Comparison of ENCODE assay signal across 26 cellular contexts in the genomic region with DNA sequence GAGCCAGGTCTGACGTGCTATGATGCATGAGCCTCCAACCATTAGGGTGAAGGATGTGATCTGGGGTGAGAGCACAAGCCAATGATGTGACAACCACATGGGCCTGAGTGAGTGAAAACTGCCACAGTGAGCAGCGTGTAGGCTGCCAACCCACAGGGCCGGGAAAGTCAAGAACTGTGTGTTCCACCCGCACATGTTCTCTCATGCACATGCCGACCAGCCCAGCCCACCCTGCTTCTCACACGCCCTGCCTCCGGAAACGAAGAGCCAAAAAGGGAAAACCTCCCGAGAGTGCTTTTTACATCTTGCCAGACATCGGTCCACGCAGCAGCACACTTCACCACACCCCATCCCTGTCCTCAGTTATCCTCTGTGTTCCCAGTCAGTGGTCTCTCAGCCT.
DNase-seq lines count a peak whose midpoint lies in the region; ATAC-seq and TF ChIP-seq lines count a peak whose summit lies in the region.
"Had no signal": no experiment of that assay in that cellular context is flagged by ENCODE, and none has a peak within 500 bp of the region (broad histone marks: within the 10 kb centered on the region; RNA-seq: fewer than 3 reads in every experiment).

No MANE protein-coding gene starts in this region.

- no peak overlapping the region for H4K5ac ChIP-seq in IMR-90 (ENCODE audit: low read depth, low read length)

- H3K18ac ChIP-seq in IMR-90 (ENCODE audit: low read depth, low read length): no peak overlapping the region
- H3K18ac ChIP-seq in neuronal stem cell (ENCODE audit: low read length): peak overlapping the region; percentile 7

- no peak overlapping the region for H3K14ac ChIP-seq in IMR-90 (replicated peaks; ENCODE audit: low read depth, low read length)
- H3K14ac ChIP-seq in neuronal stem cell (ENCODE audit: low read length): no peak overlapping the region

- H3K4me1 ChIP-seq in IMR-90 (ENCODE audit: control insufficient read depth, insufficient read depth, low read length) (no peaks in the 10 kb centered on the region), neuronal stem cell (ENCODE audit: control insufficient read depth in 2 of 2, insufficient read depth in 1 of 2, low read depth in 1 of 2, low read length in 2 of 2) (peaks cover 0 to 2% of the 10 kb centered on the region in 2 donors)
- H3K4me1 ChIP-seq: A549, BE2C, BLaER1 had no signal

- H3K9me3 ChIP-seq in IMR-90 (ENCODE audit: control insufficient read depth, insufficient read depth, low read length): peaks cover 6% of the 10 kb centered on the region; the same call in 1 of the 2 replicates
- H3K9me3 ChIP-seq in neuronal stem cell (replicated peaks in 1 of 2; ENCODE audit: control insufficient read depth in 2 of 2, insufficient read depth in 1 of 2, low read depth in 1 of 2, low read length in 2 of 2): no peaks in the 10 kb centered on the region
- H3K9me3 ChIP-seq: A549, BE2C, BLaER1 had no signal

- WGBS in IMR-90 (ENCODE audit: extremely low coverage in 2 of 2, insufficient read length in 1 of 2), 2 experiments: 71% methylated on average over 4 of the region's 11 CpGs; no CpG with 5 or more reads in 1 of the 2 experiments
- WGBS in neuronal stem cell (ENCODE audit: extremely low coverage in 2 of 2, insufficient read length in 2 of 2, insufficient replicate concordance in 1 of 2), 2 donors: no CpG with 5 or more reads among the region's 11 CpGs

- BruUV-seq in IMR-90 (replicated peaks; lab: Mats Ljungman, UMichigan): no TSS peak

- CTCF ChIA-PET in IMR-90 (lab: Yijun Ruan, JAX): no interaction called here

- no peak overlapping the region for H2BK12ac ChIP-seq in neuronal stem cell (ENCODE audit: low read length)

- DNase-seq in Ammon's horn (ENCODE audit: low spot score) (peak; percentile 48), IMR-90 (no peak), caudate nucleus (lab: John Stamatoyannopoulos, UW) (peak in 43 of 61 donors; percentile 23 to 93 (median 64)), neuronal stem cell (ENCODE audit: low spot score) (no peak), NCI-H510A (lab: John Stamatoyannopoulos, UW) (no peak)
- no peak for DNase-seq in activated CD4-positive, alpha-beta T cell treated with anti-CD3 and anti-CD28 coated beads for 4 hours
- DNase-seq in stimulated activated naive CD4-positive, alpha-beta T cell treated with Interleukin-2 at 50 U/mL for 16 hours (lab: John Stamatoyannopoulos, UW): no peak
- DNase-seq in stimulated activated CD4-positive, alpha-beta T cell treated with anti-CD3 and anti-CD28 coated beads, Interleukin-4, amount 100 ng/mL, for 4 hours: no peak
- DNase-seq: AML-193; BE2C; C1 segment of cervical spinal cord; CD4-positive, alpha-beta memory T cell; CD4-positive, CD25-positive, alpha-beta regulatory T cell; CD8-positive, alpha-beta memory T cell; COR-L47; DMS 273 treated with DMSO at 0.1 percent for 48 hours; DMS153; DMS53; DMS79; DND-41; EL; GDM1 had no signal

- H2BK20ac ChIP-seq in IMR-90 (ENCODE audit: low read depth, low read length): no peak overlapping the region

- H4K91ac ChIP-seq in IMR-90 (ENCODE audit: insufficient read depth, low read depth, low read length): no peak overlapping the region
- no peak overlapping the region for H4K91ac ChIP-seq in neuronal stem cell (ENCODE audit: low read depth, low read length, poor library complexity)

- H2BK120ac ChIP-seq in IMR-90 (ENCODE audit: low read depth, low read length) (no peak overlapping the region), neuronal stem cell (ENCODE audit: low read depth, low read length) (no peak overlapping the region)

- H3K9ac ChIP-seq in IMR-90 (ENCODE audit: low read depth, low read length) (no peak overlapping the region), neuronal stem cell (ENCODE audit: low read depth, low read length, poor library complexity) (no peak overlapping the region)
- H3K9ac ChIP-seq: BLaER1 had no signal

- no peak overlapping the region for H3K56ac ChIP-seq in IMR-90 (ENCODE audit: extremely low read depth, insufficient read depth, low read length)

- H3K23ac ChIP-seq in IMR-90 (ENCODE audit: low read depth, low read length): no peak overlapping the region
- H3K23ac ChIP-seq in neuronal stem cell (ENCODE audit: low read depth, low read length, poor library complexity): no peak overlapping the region

- H3K36me3 ChIP-seq in IMR-90 (ENCODE audit: control insufficient read depth, insufficient read depth, low read length) (no peaks in the 10 kb centered on the region), neuronal stem cell (replicated peaks in 1 of 2; ENCODE audit: control insufficient read depth in 2 of 2, insufficient read depth in 2 of 2, low read length in 2 of 2) (no peaks in the 10 kb centered on the region)
- H3K36me3 ChIP-seq: BE2C, BLaER1 had no signal

- no peak overlapping the region for H2BK5ac ChIP-seq in IMR-90 (ENCODE audit: low read depth, low read length, poor library complexity, severe bottlenecking)
- no peak overlapping the region for H2BK5ac ChIP-seq in neuronal stem cell (ENCODE audit: low read length)

- H3K4ac ChIP-seq in IMR-90 (ENCODE audit: low read depth, low read length) (no peak overlapping the region), neuronal stem cell (ENCODE audit: low read length) (no peak overlapping the region)

- dilution Hi-C loops in IMR-90 (cut with HindIII; ENCODE audit: low sequenced_read_pairs, unreplicated experiment): no loop called here

- H3K27ac ChIP-seq in IMR-90 (ENCODE audit: insufficient read depth, low read length) (no peak overlapping the region), caudate nucleus (ENCODE audit: low read depth, low read length) (no peak overlapping the region), neuronal stem cell (replicated peaks; ENCODE audit: low read length) (no peak overlapping the region)
- H3K27ac ChIP-seq: 22Rv1, A549, BLaER1 had no signal

- no peak overlapping the region for H2AK5ac ChIP-seq in IMR-90 (ENCODE audit: low read depth, low read length)
- H2AK5ac ChIP-seq in neuronal stem cell (ENCODE audit: low read depth, low read length): peak overlapping the region; percentile 6

- TF ChIP-seq CTCF in IMR-90 (conservative IDR thresholded peaks at IDR 0.05; ENCODE audit: low read depth, low read length): no peak

- H2AK9ac ChIP-seq in IMR-90 (replicated peaks; ENCODE audit: low read depth, low read length, poor library complexity): peak overlapping the region; percentile 13

- no peaks in the 10 kb centered on the region for H4K20me1 ChIP-seq in IMR-90 (ENCODE audit: insufficient read depth, low read length)
- H4K20me1 ChIP-seq: BLaER1 had no signal

- no peaks in the 10 kb centered on the region for H3K79me1 ChIP-seq in IMR-90 (ENCODE audit: low read depth in 1 of 2, low read length in 2 of 2)
- H3K79me1 ChIP-seq in neuronal stem cell (ENCODE audit: low read depth, low read length): no peaks in the 10 kb centered on the region

- no peak for TF ChIP-seq RAD21 in IMR-90 (IDR thresholded peaks at IDR 0.05; ENCODE audit: low read length)

- H3K9me1 ChIP-seq in IMR-90 (ENCODE audit: insufficient read depth, low read length): no peaks in the 10 kb centered on the region

- no peaks in the 10 kb centered on the region for H3K27me3 ChIP-seq in IMR-90 (ENCODE audit: control insufficient read depth, insufficient read depth, low read length)
- H3K27me3 ChIP-seq in neuronal stem cell (ENCODE audit: control insufficient read depth in 3 of 3, insufficient read depth in 3 of 3, low read depth in 1 of 3, low read length in 3 of 3): no peaks in the 10 kb centered on the region
- H3K27me3 ChIP-seq: BE2C, BLaER1 had no signal

- in situ Hi-C loops in IMR-90 (cut with MboI; ENCODE audit: low sequenced_read_pairs): no loop called here

- H2AFZ ChIP-seq in IMR-90 (replicated peaks; ENCODE audit: low read length, poor library complexity): no peak overlapping the region
- no peak overlapping the region for H2AFZ ChIP-seq in neuronal stem cell (ENCODE audit: low read length)

- POLR2A ChIA-PET in IMR-90 (lab: Charles Lee; ENCODE audit: unreplicated experiment): no interaction called here

- H3K4me3 ChIP-seq in IMR-90 (ENCODE audit: insufficient read depth, low read depth, low read length) (no peak overlapping the region), neuronal stem cell (ENCODE audit: low read length in 2 of 2) (no peak overlapping the region)
- H3K4me3 ChIP-seq: A549, BLaER1, GM12878 had no signal

- H3K4me2 ChIP-seq in IMR-90 (ENCODE audit: low read depth, low read length): no peak overlapping the region
- H3K4me2 ChIP-seq in neuronal stem cell (ENCODE audit: insufficient read depth, low read length, poor library complexity, severe bottlenecking): no peak overlapping the region
- H3K4me2 ChIP-seq: A549, BLaER1 had no signal

- intact Hi-C loops in IMR-90 (cut with micrococcal nuclease): no loop called here

- H2BK15ac ChIP-seq in IMR-90 (ENCODE audit: low read depth, low read length): no peak overlapping the region
- H2BK15ac ChIP-seq in neuronal stem cell (ENCODE audit: low read length): peak overlapping the region; percentile 39

- no peak for ATAC-seq in IMR-90 (ENCODE audit: low read depth)
- ATAC-seq: A549, GM12878 had no signal

- no peak for TF ChIP-seq POLR2A in IMR-90 (IDR thresholded peaks at IDR 0.05; ENCODE audit: low read depth, low read length)

- H4K8ac ChIP-seq in IMR-90 (ENCODE audit: low read depth in 2 of 2, low read length in 2 of 2) (no peak overlapping the region), neuronal stem cell (ENCODE audit: low read depth, low read length) (no peak overlapping the region)

TF ChIP-seq in IMR-90, 13 proteins besides CTCF, POLR2A, EP300 and RAD21 (continues in another document):
- TF ChIP-seq USF2 (IDR thresholded peaks at IDR 0.05; ENCODE audit: low read depth, low read length): no peak
- TF ChIP-seq MAFK (IDR thresholded peaks at IDR 0.05; ENCODE audit: low read depth, low read length): no peak
- no peak for TF ChIP-seq NFE2L2 (IDR thresholded peaks at IDR 0.05; ENCODE audit: low read depth, low read length)
- TF ChIP-seq, protein P1, sequence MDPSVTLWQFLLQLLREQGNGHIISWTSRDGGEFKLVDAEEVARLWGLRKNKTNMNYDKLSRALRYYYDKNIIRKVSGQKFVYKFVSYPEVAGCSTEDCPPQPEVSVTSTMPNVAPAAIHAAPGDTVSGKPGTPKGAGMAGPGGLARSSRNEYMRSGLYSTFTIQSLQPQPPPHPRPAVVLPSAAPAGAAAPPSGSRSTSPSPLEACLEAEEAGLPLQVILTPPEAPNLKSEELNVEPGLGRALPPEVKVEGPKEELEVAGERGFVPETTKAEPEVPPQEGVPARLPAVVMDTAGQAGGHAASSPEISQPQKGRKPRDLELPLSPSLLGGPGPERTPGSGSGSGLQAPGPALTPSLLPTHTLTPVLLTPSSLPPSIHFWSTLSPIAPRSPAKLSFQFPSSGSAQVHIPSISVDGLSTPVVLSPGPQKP (IDR thresholded peaks at IDR 0.05; ENCODE audit: borderline replicate concordance, low read depth, low read length): no peak
- no peak for TF ChIP-seq BHLHE40 (IDR thresholded peaks at IDR 0.05; ENCODE audit: low read depth, low read length)

Comparison
In these comparisons a context has a peak if more than half of its experiments do, and no peak if none do; other contexts are left out.
1. DNase-seq: peak in Ammon's horn (single experiment) and caudate nucleus (43 of 61); none in IMR-90 (single experiment), neuronal stem cell (single experiment), activated CD4-positive, alpha-beta T cell treated with anti-CD3 and anti-CD28 coated beads for 4 hours (0 of 2), stimulated activated naive CD4-positive, alpha-beta T cell treated with Interleukin-2 at 50 U/mL for 16 hours (single experiment), NCI-H510A (single experiment) and stimulated activated CD4-positive, alpha-beta T cell treated with anti-CD3 and anti-CD28 coated beads, Interleukin-4, amount 100 ng/mL, for 4 hours (0 of 2).